Comparison of ENCODE assay signal across 10 cellular contexts in the genomic region with DNA sequence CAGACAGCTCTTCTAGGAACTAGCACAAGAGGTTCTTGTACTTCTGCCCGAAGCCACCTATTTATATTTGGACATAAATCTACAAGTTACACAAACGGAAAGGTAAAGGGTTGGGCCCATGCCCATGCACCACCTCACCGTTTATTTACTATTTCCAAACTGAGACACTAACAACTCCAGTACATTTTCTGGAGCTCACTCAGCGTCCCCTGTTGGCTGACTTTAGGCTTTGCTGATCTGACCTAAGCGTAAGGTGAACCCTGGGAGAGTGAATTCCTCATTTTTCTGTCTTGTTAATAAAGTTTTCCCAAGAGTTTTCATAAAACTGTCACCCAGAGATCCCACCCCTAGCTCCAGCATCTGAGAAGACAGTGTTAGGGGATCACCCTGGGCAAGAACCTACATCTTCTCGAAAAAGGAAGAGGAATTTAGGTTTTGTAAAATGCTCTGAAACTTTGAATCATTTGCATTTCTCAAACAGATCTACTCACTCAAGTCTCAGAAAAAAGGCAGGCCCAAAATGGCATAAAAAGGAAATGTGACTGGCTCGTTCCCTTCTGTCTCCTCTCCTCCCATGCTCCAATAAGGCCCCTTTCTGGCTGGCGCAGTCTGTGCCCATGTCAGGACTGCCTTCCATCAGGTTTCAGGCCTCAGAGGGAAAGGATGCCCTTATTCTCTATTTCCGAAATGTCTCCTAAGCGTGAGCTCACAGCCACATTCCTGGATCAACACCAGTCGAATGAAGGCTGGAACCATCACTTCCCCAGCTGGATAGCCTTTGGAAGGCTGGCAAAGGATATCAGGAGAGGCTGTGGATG.
A peak's percentile ranks its signal among the peaks of the same experiment; 100 is the strongest.
DNase-seq lines count a peak whose midpoint lies in the region; ATAC-seq and TF ChIP-seq lines count a peak whose summit lies in the region.
"Had no signal": no experiment of that assay in that cellular context is flagged by ENCODE, and none has a peak within 500 bp of the region (broad histone marks: within the 10 kb centered on the region; RNA-seq: fewer than 3 reads in every experiment).

No MANE protein-coding gene starts in this region.

- ATAC-seq in left ventricle myocardium superior, result peak; percentile 41
- ATAC-seq in GM19452 (IDR thresholded peaks at IDR 0.05; ENCODE audit: unreplicated experiment), result no peak
- ATAC-seq: T-helper 17 cell had no signal

- H3K4me3 Mint-ChIP-seq in H9, result no peak overlapping the region
- H3K4me3 Mint-ChIP-seq: T-helper 17 cell had no signal

- H3K79me2 ChIP-seq in H9 (ENCODE audit: insufficient read depth, low read length), result no peaks in the 10 kb centered on the region

- H3K4me2 ChIP-seq in H9 (ENCODE audit: insufficient read depth, insufficient read length, low read length), result no peak overlapping the region

- H4K20me1 ChIP-seq in H9 (ENCODE audit: control insufficient read depth, insufficient read depth, insufficient read length), result no peaks in the 10 kb centered on the region

- H3K56ac ChIP-seq in H9 (ENCODE audit: insufficient read length, low read depth, low read length), result no peak overlapping the region

- peaks cover 0 to 2% (median 0%) of the 10 kb centered on the region in 3 experiments; a peak in 2 of 7 replicates for H3K36me3 Mint-ChIP-seq in H9 (ENCODE audit: insufficient read depth in 1 of 3, low read depth in 3 of 3)

- no peak overlapping the region for H2AFZ ChIP-seq in H9 (ENCODE audit: low read length)

- no peak for DNase-seq in H9
- DNase-seq in astrocyte of the spinal cord (ENCODE audit: low read depth, low spot score), result no peak
- DNase-seq in left ventricle myocardium superior, result no peak
- DNase-seq in SKM-1 (lab: John Stamatoyannopoulos, UW; ENCODE audit: unreplicated experiment), result no peak
- DNase-seq in T-helper 1 cell, result no peak
- no peak for DNase-seq in hepatic stellate cell (ENCODE audit: low spot score)
- DNase-seq: NCI-H226, T-helper 17 cell had no signal

- H3K18ac ChIP-seq in H9 (ENCODE audit: insufficient read length, low read depth, low read length), result no peak overlapping the region

- peak; percentile 68 for TF ChIP-seq CTCF in H9 (conservative IDR thresholded peaks at IDR 0.05)
- TF ChIP-seq CTCF in astrocyte of the spinal cord (IDR thresholded peaks at IDR 0.05; ENCODE audit: low read depth, low read length), result peak; percentile 33

- H2BK12ac ChIP-seq in H9 (ENCODE audit: insufficient read length, low read depth, low read length), result no peak overlapping the region

- H3T11ph ChIP-seq in H9 (ENCODE audit: low read length), result no peak overlapping the region

- H4K91ac ChIP-seq in H9 (ENCODE audit: insufficient read length, low read depth, low read length), result no peak overlapping the region

- no peak overlapping the region for H2BK5ac ChIP-seq in H9 (ENCODE audit: insufficient read length, low read length)

- no CpG with 5 or more reads among the region's 11 CpGs for WGBS in H9 (ENCODE audit: extremely low coverage, insufficient read length, low lambda C conversion rate)

- peak overlapping the region; percentile 27 to 65 (median 46); a peak in 2 of 7 replicates for H3K27ac Mint-ChIP-seq in H9
- H3K27ac Mint-ChIP-seq: T-helper 17 cell had no signal

- intact Hi-C loops in left ventricle myocardium superior (cut with micrococcal nuclease), result no loop called here

- H3K4me3 ChIP-seq in astrocyte of the spinal cord (ENCODE audit: low read depth, low read length), result no peak overlapping the region
- no peak overlapping the region for H3K4me3 ChIP-seq in stomach smooth muscle (ENCODE audit: low read length in 2 of 2)

- no peak overlapping the region for H2BK20ac ChIP-seq in H9 (ENCODE audit: low read depth, low read length, poor library complexity, severe bottlenecking)

- no peaks in the 10 kb centered on the region for H3K9me3 Mint-ChIP-seq in H9

- H4K5ac ChIP-seq in H9 (ENCODE audit: insufficient read length, low read depth, low read length), result no peak overlapping the region

- H3K23me2 ChIP-seq in H9 (ENCODE audit: insufficient read length, low read depth, low read length, poor library complexity, severe bottlenecking), result no peaks in the 10 kb centered on the region

- no peak overlapping the region for H2BK120ac ChIP-seq in H9 (ENCODE audit: low read depth, low read length, poor library complexity, severe bottlenecking)

- H3K4me1 ChIP-seq in H9 (ENCODE audit: insufficient read depth, low read length) (no peaks in the 10 kb centered on the region), stomach smooth muscle (ENCODE audit: control insufficient read depth, insufficient read depth, low read length) (peaks cover 22% of the 10 kb centered on the region)

- H2BK15ac ChIP-seq in H9 (ENCODE audit: low read depth, low read length), result no peak overlapping the region

- H4K8ac ChIP-seq in H9 (replicated peaks; ENCODE audit: insufficient read length, low read depth, low read length), result no peak overlapping the region

- no peaks in the 10 kb centered on the region for H3K79me1 ChIP-seq in H9 (ENCODE audit: insufficient read depth, low read depth, low read length, poor library complexity, severe bottlenecking)

- in situ Hi-C loops in astrocyte of the spinal cord (cut with HindIII; ENCODE audit: low sequenced_read_pairs), result no loop called here

- H3K36me3 ChIP-seq in stomach smooth muscle (ENCODE audit: control insufficient read depth in 2 of 2, insufficient read depth in 2 of 2, low read length in 2 of 2), result peaks cover 11 to 22% of the 10 kb centered on the region in 2 donors

- no peak overlapping the region for H3K14ac ChIP-seq in H9 (ENCODE audit: insufficient read depth, low read length)

- H3K27me3 ChIP-seq in H9 (ENCODE audit: insufficient read depth, low read length) (no peaks in the 10 kb centered on the region), stomach smooth muscle (ENCODE audit: control insufficient read depth in 1 of 2, insufficient read depth in 2 of 2, low read length in 2 of 2) (no peaks in the 10 kb centered on the region)

- no peak overlapping the region for H3K27ac ChIP-seq in H9 (ENCODE audit: insufficient read length, low read depth, low read length)
- peak overlapping the region; percentile 31 for H3K27ac ChIP-seq in stomach smooth muscle (ENCODE audit: low read length)

- H3K4me1 Mint-ChIP-seq in H9, result peaks cover 2 to 10% of the 10 kb centered on the region in 2 experiments
- H3K4me1 Mint-ChIP-seq: T-helper 17 cell had no signal

- no peaks in the 10 kb centered on the region for H3K27me3 Mint-ChIP-seq in H9 (ENCODE audit: low read depth)
- H3K27me3 Mint-ChIP-seq: T-helper 17 cell had no signal

- H2AK5ac ChIP-seq in H9 (ENCODE audit: insufficient read length, low read length), result no peak overlapping the region

- no peak overlapping the region for H3K23ac ChIP-seq in H9 (ENCODE audit: insufficient read length, low read depth, low read length)

- no peaks in the 10 kb centered on the region for H3K9me3 ChIP-seq in H9 (ENCODE audit: control insufficient read depth, low read depth, low read length)
- H3K9me3 ChIP-seq in stomach smooth muscle (ENCODE audit: control insufficient read depth in 2 of 2, low read length in 2 of 2), result no peaks in the 10 kb centered on the region

- H3K9ac ChIP-seq in H9 (ENCODE audit: extremely low read depth, insufficient read length, low read length) (no peak overlapping the region), stomach smooth muscle (ENCODE audit: low read length in 2 of 2) (no peak overlapping the region)

- no peak overlapping the region for H3K4ac ChIP-seq in H9 (ENCODE audit: low read depth, low read length)
